In the genomic region with DNA sequence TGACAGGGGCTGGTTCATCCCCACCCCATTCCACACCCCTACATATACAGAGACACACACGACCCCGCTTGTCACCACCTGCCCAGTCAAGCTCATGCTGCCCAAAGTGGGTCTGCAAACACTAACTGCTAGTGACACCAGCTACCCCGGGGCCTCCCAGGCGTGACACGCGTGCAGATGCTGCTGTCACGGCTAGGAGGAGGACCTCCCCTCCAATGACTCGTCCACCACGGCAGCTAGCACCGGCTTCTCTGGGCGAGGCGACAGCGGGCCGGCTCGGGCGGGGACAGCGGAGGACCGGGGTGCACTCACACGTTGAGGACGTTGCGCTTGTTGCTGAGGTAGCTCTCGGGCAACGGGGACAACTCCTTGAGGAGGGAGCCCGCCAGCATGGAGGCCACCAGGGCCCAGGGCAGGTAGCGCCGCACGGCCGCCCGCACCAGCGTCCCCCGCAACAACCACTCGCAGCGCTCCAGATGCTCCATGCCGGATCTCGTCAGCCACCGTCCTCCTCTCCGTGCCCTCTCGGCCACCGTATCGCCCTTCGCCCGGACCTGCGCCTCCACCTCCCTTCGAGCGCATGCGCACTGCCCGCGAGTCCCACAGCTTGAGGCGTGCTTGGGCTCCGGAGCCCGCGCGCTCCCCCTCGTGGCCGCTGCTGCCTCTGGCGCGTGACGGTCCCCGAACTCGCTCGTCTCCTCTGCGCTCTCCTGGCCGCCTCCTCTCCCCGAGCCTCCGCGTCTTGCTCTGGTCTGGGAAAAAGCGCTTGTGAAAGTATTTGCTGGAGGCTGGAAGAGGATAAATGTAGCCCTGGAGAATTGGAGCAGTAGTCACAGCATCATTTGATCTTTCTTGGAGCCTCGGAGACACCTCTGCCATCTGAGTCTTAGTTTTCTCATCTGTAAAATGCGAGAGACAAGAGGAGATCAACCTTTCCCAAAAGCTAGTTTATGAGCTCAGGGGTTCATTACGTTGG, we compare ENCODE assay signal across 1 cellular context.
TF ChIP-seq lines count a peak whose summit lies in the region.

TSS of gene FITM2 (minus strand) at position 539 of the 976 bp plus-strand sequence. CDS start at position 485, 54 bp downstream.

TF ChIP-seq in K562, 482 proteins besides CTCF, POLR2A, EP300 and RAD21 (continued from another document and continues in another):
- TF ChIP-seq EHMT2 (IDR thresholded peaks at IDR 0.05) (no peak), SMC3 (conservative IDR thresholded peaks at IDR 0.05; ENCODE audit: insufficient read depth, low read depth, low read length) (peak; percentile 94), ZNF134 (CRISPR knock-in tag; conservative IDR thresholded peaks at IDR 0.05) (no peak), ZNF584 (CRISPR knock-in tag; IDR thresholded peaks at IDR 0.05; ENCODE audit: low read depth) (no peak), RHOXF2B (CRISPR knock-in tag; conservative IDR thresholded peaks at IDR 0.05) (no peak), NFIC (IDR thresholded peaks at IDR 0.05) (no peak), ZNF668 (CRISPR knock-in tag; IDR thresholded peaks at IDR 0.05) (no peak), HDAC3 (IDR thresholded peaks at IDR 0.05; ENCODE audit: borderline replicate concordance, partially characterized antibody) (no peak), ZBTB1 (CRISPR knock-in tag; IDR thresholded peaks at IDR 0.05; ENCODE audit: borderline replicate concordance, low read depth) (0 out of 2 replicates have a peak, but pooled peaks have one; percentile 26), NCOR1 (IDR thresholded peaks at IDR 0.05) (no peak), RFX1 (IDR thresholded peaks at IDR 0.05) (no peak), MTA2 (IDR thresholded peaks at IDR 0.05; ENCODE audit: low read depth) (no peak), FOXK1 (CRISPR knock-in tag; IDR thresholded peaks at IDR 0.05; ENCODE audit: borderline replicate concordance) (no peak), TSC22D4 (tag; IDR thresholded peaks at IDR 0.05) (no peak), DMBX1 (CRISPR knock-in tag; IDR thresholded peaks at IDR 0.05; ENCODE audit: borderline replicate concordance) (no peak), CHCHD3 (CRISPR knock-in tag; IDR thresholded peaks at IDR 0.05) (no peak), ARID1B (IDR thresholded peaks at IDR 0.05) (no peak), ILK (tag; IDR thresholded peaks at IDR 0.05; ENCODE audit: borderline replicate concordance, low read depth) (no peak), ZNF707 (CRISPR knock-in tag; conservative IDR thresholded peaks at IDR 0.05) (no peak), BCL6 (CRISPR knock-in tag; IDR thresholded peaks at IDR 0.05) (no peak), LCOR (CRISPR knock-in tag; IDR thresholded peaks at IDR 0.05) (peak; percentile 73), PYGO2 (tag; IDR thresholded peaks at IDR 0.05) (no peak), NR1H2 (CRISPR knock-in tag; IDR thresholded peaks at IDR 0.05) (no peak), MCM7 (IDR thresholded peaks at IDR 0.05) (no peak), FOS (IDR thresholded peaks at IDR 0.05; ENCODE audit: extremely low read depth, insufficient read length) (no peak), SMAD4 (CRISPR knock-in tag; conservative IDR thresholded peaks at IDR 0.05) (no peak), ZNF324 (CRISPR knock-in tag; IDR thresholded peaks at IDR 0.05) (no peak), FOXJ3 (CRISPR knock-in tag; IDR thresholded peaks at IDR 0.05) (no peak), TCFL5 (CRISPR knock-in tag; conservative IDR thresholded peaks at IDR 0.05) (no peak), STAT5A (IDR thresholded peaks at IDR 0.05; ENCODE audit: borderline replicate concordance, low read length) (no peak), MIER1 (IDR thresholded peaks at IDR 0.05; ENCODE audit: low read depth) (no peak), KHSRP (IDR thresholded peaks at IDR 0.05) (no peak), STAT5B (CRISPR knock-in tag; IDR thresholded peaks at IDR 0.05) (no peak), MED1 (CRISPR knock-in tag; IDR thresholded peaks at IDR 0.05; ENCODE audit: borderline replicate concordance) (no peak), CC2D1A (IDR thresholded peaks at IDR 0.05) (no peak), ZNF518B (CRISPR knock-in tag; IDR thresholded peaks at IDR 0.05) (no peak), HNRNPH1 (optimal IDR thresholded peaks at IDR 0.05; ENCODE audit: low read depth, low read length) (no peak), MAFF (IDR thresholded peaks at IDR 0.05; ENCODE audit: low read length) (no peak), HEY1 (CRISPR knock-in tag; IDR thresholded peaks at IDR 0.05; ENCODE audit: borderline replicate concordance) (no peak), ZNF280A (IDR thresholded peaks at IDR 0.05; ENCODE audit: low read depth, partially characterized antibody) (no peak), ZNF695 (CRISPR knock-in tag; IDR thresholded peaks at IDR 0.05) (no peak), SETDB1 (IDR thresholded peaks at IDR 0.05; ENCODE audit: low read length) (no peak), ZNF316 (IDR thresholded peaks at IDR 0.05) (no peak), PRPF4 (IDR thresholded peaks at IDR 0.05; ENCODE audit: insufficient read depth, low read depth, low read length, poor library complexity, severe bottlenecking) (no peak), SMAD2 (IDR thresholded peaks at IDR 0.05; ENCODE audit: low read depth, low read length) (no peak), JUN (IDR thresholded peaks at IDR 0.05; ENCODE audit: borderline replicate concordance, low read depth, low read length) (0 out of 2 replicates have a peak, but pooled peaks have one; percentile 26), JUN (CRISPR knock-in tag; IDR thresholded peaks at IDR 0.05; ENCODE audit: borderline replicate concordance) (0 out of 2 replicates have a peak, but pooled peaks have one; percentile 28), OTX1 (CRISPR knock-in tag; IDR thresholded peaks at IDR 0.05) (no peak), ERF (CRISPR knock-in tag; IDR thresholded peaks at IDR 0.05) (no peak), SPI1 (IDR thresholded peaks at IDR 0.05; ENCODE audit: borderline replicate concordance, low read depth, low read length) (no peak), ZNF408 (CRISPR knock-in tag; IDR thresholded peaks at IDR 0.05; ENCODE audit: low read depth) (no peak), ZNF444 (CRISPR knock-in tag; IDR thresholded peaks at IDR 0.05) (no peak), STAG1 (CRISPR knock-in tag; IDR thresholded peaks at IDR 0.05; ENCODE audit: borderline replicate concordance) (peak; percentile 31; the same call in 1 of the 2 replicates), ARHGAP35 (IDR thresholded peaks at IDR 0.05; ENCODE audit: partially characterized antibody) (no peak), MYBL2 (IDR thresholded peaks at IDR 0.05; ENCODE audit: low read depth) (no peak), MYBL2 (CRISPR knock-in tag; IDR thresholded peaks at IDR 0.05; ENCODE audit: borderline replicate concordance) (no peak), BHLHE40 (IDR thresholded peaks at IDR 0.05; ENCODE audit: low read length) (peak; percentile 86), ZNF41 (CRISPR knock-in tag; conservative IDR thresholded peaks at IDR 0.05) (no peak), THRA (IDR thresholded peaks at IDR 0.05) (no peak), RBM14 (IDR thresholded peaks at IDR 0.05; ENCODE audit: borderline replicate concordance, insufficient read depth, low read depth, low read length) (0 out of 2 replicates have a peak, but pooled peaks have one; percentile 69), HLTF (IDR thresholded peaks at IDR 0.05) (no peak), IRF2 (CRISPR knock-in tag; IDR thresholded peaks at IDR 0.05) (no peak), NCOA2 (IDR thresholded peaks at IDR 0.05; ENCODE audit: partially characterized antibody in 2 of 2) (no peak), HDAC6 (IDR thresholded peaks at IDR 0.05; ENCODE audit: low read depth, low read length) (no peak), PTTG1 (tag; IDR thresholded peaks at IDR 0.05; ENCODE audit: low read depth) (no peak)
- TF ChIP-seq, protein P1, sequence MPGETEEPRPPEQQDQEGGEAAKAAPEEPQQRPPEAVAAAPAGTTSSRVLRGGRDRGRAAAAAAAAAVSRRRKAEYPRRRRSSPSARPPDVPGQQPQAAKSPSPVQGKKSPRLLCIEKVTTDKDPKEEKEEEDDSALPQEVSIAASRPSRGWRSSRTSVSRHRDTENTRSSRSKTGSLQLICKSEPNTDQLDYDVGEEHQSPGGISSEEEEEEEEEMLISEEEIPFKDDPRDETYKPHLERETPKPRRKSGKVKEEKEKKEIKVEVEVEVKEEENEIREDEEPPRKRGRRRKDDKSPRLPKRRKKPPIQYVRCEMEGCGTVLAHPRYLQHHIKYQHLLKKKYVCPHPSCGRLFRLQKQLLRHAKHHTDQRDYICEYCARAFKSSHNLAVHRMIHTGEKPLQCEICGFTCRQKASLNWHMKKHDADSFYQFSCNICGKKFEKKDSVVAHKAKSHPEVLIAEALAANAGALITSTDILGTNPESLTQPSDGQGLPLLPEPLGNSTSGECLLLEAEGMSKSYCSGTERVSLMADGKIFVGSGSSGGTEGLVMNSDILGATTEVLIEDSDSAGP (CRISPR knock-in tag; IDR thresholded peaks at IDR 0.05): no peak
- TF ChIP-seq, protein P2, sequence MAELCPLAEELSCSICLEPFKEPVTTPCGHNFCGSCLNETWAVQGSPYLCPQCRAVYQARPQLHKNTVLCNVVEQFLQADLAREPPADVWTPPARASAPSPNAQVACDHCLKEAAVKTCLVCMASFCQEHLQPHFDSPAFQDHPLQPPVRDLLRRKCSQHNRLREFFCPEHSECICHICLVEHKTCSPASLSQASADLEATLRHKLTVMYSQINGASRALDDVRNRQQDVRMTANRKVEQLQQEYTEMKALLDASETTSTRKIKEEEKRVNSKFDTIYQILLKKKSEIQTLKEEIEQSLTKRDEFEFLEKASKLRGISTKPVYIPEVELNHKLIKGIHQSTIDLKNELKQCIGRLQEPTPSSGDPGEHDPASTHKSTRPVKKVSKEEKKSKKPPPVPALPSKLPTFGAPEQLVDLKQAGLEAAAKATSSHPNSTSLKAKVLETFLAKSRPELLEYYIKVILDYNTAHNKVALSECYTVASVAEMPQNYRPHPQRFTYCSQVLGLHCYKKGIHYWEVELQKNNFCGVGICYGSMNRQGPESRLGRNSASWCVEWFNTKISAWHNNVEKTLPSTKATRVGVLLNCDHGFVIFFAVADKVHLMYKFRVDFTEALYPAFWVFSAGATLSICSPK (IDR thresholded peaks at IDR 0.05; ENCODE audit: borderline replicate concordance): no peak
- TF ChIP-seq, protein P3, sequence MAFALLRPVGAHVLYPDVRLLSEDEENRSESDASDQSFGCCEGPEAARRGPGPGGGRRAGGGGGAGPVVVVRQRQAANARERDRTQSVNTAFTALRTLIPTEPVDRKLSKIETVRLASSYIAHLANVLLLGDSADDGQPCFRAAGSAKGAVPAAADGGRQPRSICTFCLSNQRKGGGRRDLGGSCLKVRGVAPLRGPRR (CRISPR knock-in tag; IDR thresholded peaks at IDR 0.05): no peak
- TF ChIP-seq, protein P4, sequence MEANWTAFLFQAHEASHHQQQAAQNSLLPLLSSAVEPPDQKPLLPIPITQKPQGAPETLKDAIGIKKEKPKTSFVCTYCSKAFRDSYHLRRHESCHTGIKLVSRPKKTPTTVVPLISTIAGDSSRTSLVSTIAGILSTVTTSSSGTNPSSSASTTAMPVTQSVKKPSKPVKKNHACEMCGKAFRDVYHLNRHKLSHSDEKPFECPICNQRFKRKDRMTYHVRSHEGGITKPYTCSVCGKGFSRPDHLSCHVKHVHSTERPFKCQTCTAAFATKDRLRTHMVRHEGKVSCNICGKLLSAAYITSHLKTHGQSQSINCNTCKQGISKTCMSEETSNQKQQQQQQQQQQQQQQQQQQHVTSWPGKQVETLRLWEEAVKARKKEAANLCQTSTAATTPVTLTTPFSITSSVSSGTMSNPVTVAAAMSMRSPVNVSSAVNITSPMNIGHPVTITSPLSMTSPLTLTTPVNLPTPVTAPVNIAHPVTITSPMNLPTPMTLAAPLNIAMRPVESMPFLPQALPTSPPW (CRISPR knock-in tag; IDR thresholded peaks at IDR 0.05): peak; percentile 75
